8 cellular contexts compared by ENCODE assay signal in genomic region chrX:23668335-23668734, GRCh38. TPM values are rescaled to one million over a fixed set of nuclear protein-coding genes. Genes with fewer than 3 reads are reported as not detected.
DNase-seq lines count a peak whose midpoint lies in the region; ATAC-seq and TF ChIP-seq lines count a peak whose summit lies in the region.

No MANE protein-coding gene starts in this region.

- H3K4me3 Mint-ChIP-seq in activated naive CD8-positive, alpha-beta T cell: peak overlapping the region; percentile 91

- POLR2A ChIA-PET in GM10248 (lab: Yijun Ruan, JAX): no interaction called here

- H3K27me3 Mint-ChIP-seq in activated naive CD8-positive, alpha-beta T cell: no peaks in the 10 kb centered on the region

- no peaks in the 10 kb centered on the region for H3K36me3 ChIP-seq in lower lobe of right lung

- CTCF ChIA-PET in GM10248 (lab: Yijun Ruan, JAX): interaction anchor here (1.4 kb wide), 1 partner anchor 89 kb away, joined by 3 read pairs; no protein-coding TSS in a partner anchor

- TF ChIP-seq CTCF in lower lobe of right lung (IDR thresholded peaks at IDR 0.05): no peak
- no peak for TF ChIP-seq CTCF in GM10248 (IDR thresholded peaks at IDR 0.05; ENCODE audit: control extremely low read depth, extremely low read depth, low read depth, missing control alignments)

- H3K27ac Mint-ChIP-seq in activated naive CD8-positive, alpha-beta T cell: peak overlapping the region; percentile 97

- ATAC-seq in GM18511 (IDR thresholded peaks at IDR 0.05; ENCODE audit: unreplicated experiment) (peak; percentile 45), HG03064 (IDR thresholded peaks at IDR 0.05; ENCODE audit: low read depth, unreplicated experiment) (peak; percentile 48), lower lobe of right lung (no peak), HG02852 (IDR thresholded peaks at IDR 0.05; ENCODE audit: unreplicated experiment) (no peak)

- intact Hi-C loops in lower lobe of right lung (cut with DNase I): no loop called here

- no peaks in the 10 kb centered on the region for H3K9me3 Mint-ChIP-seq in activated naive CD8-positive, alpha-beta T cell (ENCODE audit: low read depth)

- H3K36me3 Mint-ChIP-seq in activated naive CD8-positive, alpha-beta T cell: peaks cover 2% of the 10 kb centered on the region

- H3K27me3 ChIP-seq in lower lobe of right lung (ENCODE audit: low read depth): no peaks in the 10 kb centered on the region

- peak overlapping the region; percentile 68 for H3K4me3 ChIP-seq in lower lobe of right lung

- no peaks in the 10 kb centered on the region for H3K9me3 ChIP-seq in lower lobe of right lung

- no peak for DNase-seq in lower lobe of right lung
- no peak for DNase-seq in epidermal melanocyte (ENCODE audit: insufficient read length, low spot score)
- DNase-seq in DMS153 (lab: John Stamatoyannopoulos, UW): no peak
- DNase-seq in GM10248 (ENCODE audit: extremely low spot score): no peak

- H3K4me1 ChIP-seq in lower lobe of right lung: peaks cover 8% of the 10 kb centered on the region

- peaks cover 22% of the 10 kb centered on the region for H3K4me1 Mint-ChIP-seq in activated naive CD8-positive, alpha-beta T cell (ENCODE audit: low read depth)

- H3K27ac ChIP-seq in lower lobe of right lung: no peak overlapping the region

RNA-seq across cellular contexts. Expression of gene PRDX4, which starts 1.0 kb away (rescaled TPM):
- total RNA-seq in lower lobe of right lung: 39.7 TPM

Comparison
In these comparisons a context has a peak if more than half of its experiments do, and no peak if none do; other contexts are left out.
1. ATAC-seq: peak in GM18511 (single experiment) and HG03064 (single experiment); none in lower lobe of right lung (0 of 2) and HG02852 (single experiment).